Comparison of ENCODE assay signal across 17 cellular contexts in the genomic region with DNA sequence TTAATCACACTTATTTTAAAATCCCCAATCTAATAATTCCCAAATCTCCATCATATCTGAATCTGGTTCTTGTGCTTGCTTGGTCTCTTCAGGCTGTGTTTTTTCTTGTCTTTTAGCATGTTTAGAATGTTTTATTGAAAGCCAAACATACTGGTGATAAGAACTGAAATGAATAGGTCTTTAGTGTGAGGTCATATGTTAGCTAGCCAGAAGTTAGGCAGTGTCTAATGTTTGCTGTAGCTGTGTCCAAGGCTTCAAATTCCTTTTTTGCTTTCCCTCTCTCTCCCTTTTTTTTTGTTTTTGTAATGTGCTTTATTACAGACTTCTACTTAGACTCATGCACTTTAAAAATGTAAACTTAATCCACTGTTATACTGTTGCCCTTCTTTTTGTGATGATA.
"Had no signal": no experiment of that assay in that cellular context is flagged by ENCODE, and none has a peak within 500 bp of the region (broad histone marks: within the 10 kb centered on the region; RNA-seq: fewer than 3 reads in every experiment).

No MANE protein-coding gene starts in this region.

- ATAC-seq: activated CD4-positive, alpha-beta T cell treated with anti-CD3 and anti-CD28 coated beads for 36 hours; activated CD8-positive, alpha-beta memory T cell treated with anti-CD3 and anti-CD28 coated beads, Interleukin-2, amount 10 ng/mL, durations not matched to agents 7 days and 5 days; psoas muscle; right lobe of liver; upper lobe of right lung had no signal

- H3K4me3 Mint-ChIP-seq: activated CD4-positive, alpha-beta memory T cell treated with anti-CD3 and anti-CD28 coated beads for 36 hours; activated CD4-positive, alpha-beta T cell treated with anti-CD3 and anti-CD28 coated beads for 36 hours; activated CD8-positive, alpha-beta memory T cell treated with anti-CD3 and anti-CD28 coated beads, Interleukin-2, amount 10 ng/mL, durations not matched to agents 7 days and 5 days; activated naive CD4-positive, alpha-beta T cell treated with anti-CD3 and anti-CD28 coated beads, Interleukin-2, amount 10 ng/mL, durations not matched to agents 7 days and 5 days; activated T-cell treated with anti-CD3 and anti-CD28 coated beads, Interleukin-2, amount 50 U/mL, for 24 hours; stimulated activated naive CD8-positive, alpha-beta T cell treated with anti-CD3 and anti-CD28 coated beads, Interleukin-15, Interleukin-2, amounts not matched to agents 100 ng/mL and 50 ng/mL, for 24 hours had no signal

- H3K36me3 Mint-ChIP-seq: activated CD4-positive, alpha-beta memory T cell treated with anti-CD3 and anti-CD28 coated beads for 36 hours; activated CD8-positive, alpha-beta memory T cell treated with anti-CD3 and anti-CD28 coated beads, Interleukin-2, amount 10 ng/mL, durations not matched to agents 7 days and 5 days; activated naive CD4-positive, alpha-beta T cell treated with anti-CD3 and anti-CD28 coated beads, Interleukin-2, amount 10 ng/mL, durations not matched to agents 7 days and 5 days had no signal

- H3K4me3 ChIP-seq: psoas muscle, right lobe of liver, SK-N-MC, smooth muscle cell, suprapubic skin, upper lobe of right lung had no signal

- H3K9me3 ChIP-seq: psoas muscle, upper lobe of right lung had no signal

- H3K27ac Mint-ChIP-seq: activated CD4-positive, alpha-beta memory T cell treated with anti-CD3 and anti-CD28 coated beads for 36 hours; activated CD4-positive, alpha-beta T cell treated with anti-CD3 and anti-CD28 coated beads for 36 hours; activated CD8-positive, alpha-beta memory T cell treated with anti-CD3 and anti-CD28 coated beads, Interleukin-2, amount 10 ng/mL, durations not matched to agents 7 days and 5 days; activated naive CD4-positive, alpha-beta T cell treated with anti-CD3 and anti-CD28 coated beads, Interleukin-2, amount 10 ng/mL, durations not matched to agents 7 days and 5 days; activated T-cell treated with anti-CD3 and anti-CD28 coated beads, Interleukin-2, amount 50 U/mL, for 24 hours; stimulated activated naive CD8-positive, alpha-beta T cell treated with anti-CD3 and anti-CD28 coated beads, Interleukin-15, Interleukin-2, amounts not matched to agents 100 ng/mL and 50 ng/mL, for 24 hours had no signal

- H3K4me1 Mint-ChIP-seq: activated CD4-positive, alpha-beta T cell treated with anti-CD3 and anti-CD28 coated beads for 36 hours; activated CD8-positive, alpha-beta memory T cell treated with anti-CD3 and anti-CD28 coated beads, Interleukin-2, amount 10 ng/mL, durations not matched to agents 7 days and 5 days; activated naive CD4-positive, alpha-beta T cell treated with anti-CD3 and anti-CD28 coated beads, Interleukin-2, amount 10 ng/mL, durations not matched to agents 7 days and 5 days had no signal

- H3K27me3 ChIP-seq: brain microvascular endothelial cell, right lobe of liver, suprapubic skin, upper lobe of right lung had no signal

- H3K36me3 ChIP-seq: brain microvascular endothelial cell, right lobe of liver, suprapubic skin, upper lobe of right lung, WERI-Rb-1 had no signal

- H3K27me3 Mint-ChIP-seq: activated CD4-positive, alpha-beta memory T cell treated with anti-CD3 and anti-CD28 coated beads for 36 hours; activated CD4-positive, alpha-beta T cell treated with anti-CD3 and anti-CD28 coated beads for 36 hours; activated CD8-positive, alpha-beta memory T cell treated with anti-CD3 and anti-CD28 coated beads, Interleukin-2, amount 10 ng/mL, durations not matched to agents 7 days and 5 days; activated naive CD4-positive, alpha-beta T cell treated with anti-CD3 and anti-CD28 coated beads, Interleukin-2, amount 10 ng/mL, durations not matched to agents 7 days and 5 days; activated T-cell treated with anti-CD3 and anti-CD28 coated beads, Interleukin-2, amount 50 U/mL, for 24 hours; stimulated activated naive CD8-positive, alpha-beta T cell treated with anti-CD3 and anti-CD28 coated beads, Interleukin-15, Interleukin-2, amounts not matched to agents 100 ng/mL and 50 ng/mL, for 24 hours had no signal

- DNase-seq: activated CD4-positive, alpha-beta memory T cell treated with anti-CD3 and anti-CD28 coated beads for 36 hours; activated CD4-positive, alpha-beta T cell treated with anti-CD3 and anti-CD28 coated beads for 36 hours; activated CD8-positive, alpha-beta memory T cell treated with anti-CD3 and anti-CD28 coated beads, Interleukin-2, amount 10 ng/mL, durations not matched to agents 7 days and 5 days; activated naive CD4-positive, alpha-beta T cell treated with anti-CD3 and anti-CD28 coated beads, Interleukin-2, amount 10 ng/mL, durations not matched to agents 7 days and 5 days; activated T-cell treated with anti-CD3 and anti-CD28 coated beads, Interleukin-2, amount 50 U/mL, for 24 hours; brain microvascular endothelial cell; dermis blood vessel endothelial cell; hypothalamus; psoas muscle; right lobe of liver; T-helper 1 cell; upper lobe of right lung; WERI-Rb-1 had no signal

- H3K4me1 ChIP-seq: psoas muscle, right lobe of liver, suprapubic skin, upper lobe of right lung had no signal
